9 cellular contexts compared by ENCODE assay signal in genomic region chr14:106268013-106268727, GRCh38.
A peak's percentile ranks its signal among the peaks of the same experiment; 100 is the strongest.
DNase-seq lines count a peak whose midpoint lies in the region; ATAC-seq, FAIRE-seq and TF ChIP-seq lines count a peak whose summit lies in the region.
"Had no signal": no experiment of that assay in that cellular context is flagged by ENCODE, and none has a peak within 500 bp of the region (broad histone marks: within the 10 kb centered on the region; RNA-seq: fewer than 3 reads in every experiment).

No MANE protein-coding gene starts in this region.

- peak; percentile 56 for TF ChIP-seq CTCF in SU-DHL-6 (IDR thresholded peaks at IDR 0.05; ENCODE audit: insufficient read depth, low read length, poor library complexity, severe bottlenecking)
- TF ChIP-seq CTCF in left lung (IDR thresholded peaks at IDR 0.05) = no peak
- TF ChIP-seq CTCF in pancreas (IDR thresholded peaks at IDR 0.05) = no peak

- WGBS in pancreas, 2 donors = 31 to 36% methylated on average over 17 of the region's 17 CpGs

- no peaks in the 10 kb centered on the region for H3K79me2 ChIP-seq in SU-DHL-6 (ENCODE audit: insufficient read depth, low read length)
- H3K79me2 ChIP-seq: parathyroid adenoma had no signal

- no peak overlapping the region for H2AFZ ChIP-seq in SU-DHL-6 (ENCODE audit: low read depth, low read length, severe bottlenecking)
- H2AFZ ChIP-seq: parathyroid adenoma had no signal

- no peak overlapping the region for H3K27ac ChIP-seq in SU-DHL-6 (ENCODE audit: low read depth, low read length)
- H3K27ac ChIP-seq in left lung = no peak overlapping the region
- H3K27ac ChIP-seq in pancreas = no peak overlapping the region
- H3K27ac ChIP-seq: parathyroid adenoma had no signal

- H3K9me2 ChIP-seq in SU-DHL-6 (replicated peaks; ENCODE audit: insufficient read depth, low read length) = no peaks in the 10 kb centered on the region

- no peak for FAIRE-seq in pancreas (lab: Jason Lieb, UNC)

- H3K36me3 ChIP-seq in SU-DHL-6 (ENCODE audit: low read length) (no peaks in the 10 kb centered on the region), left lung (no peaks in the 10 kb centered on the region), pancreas (no peaks in the 10 kb centered on the region)

- H3F3A ChIP-seq in SU-DHL-6 (ENCODE audit: insufficient read depth) = no peaks in the 10 kb centered on the region

- H3K4me1 ChIP-seq in left lung (no peaks in the 10 kb centered on the region), pancreas (no peaks in the 10 kb centered on the region)
- H3K4me1 ChIP-seq: parathyroid adenoma had no signal

- no peaks in the 10 kb centered on the region for H4K20me1 ChIP-seq in SU-DHL-6 (ENCODE audit: low read depth, low read length)

- no peaks in the 10 kb centered on the region for H3K27me3 ChIP-seq in SU-DHL-6 (ENCODE audit: low read length)
- H3K27me3 ChIP-seq in left lung = peaks cover 4 to 41% of the 10 kb centered on the region in 2 donors
- H3K27me3 ChIP-seq in pancreas = peaks cover 0 to 35% (median 7%) of the 10 kb centered on the region in 4 donors

- H3K4me3 ChIP-seq in SU-DHL-6 (ENCODE audit: insufficient read depth, low read length, poor library complexity, severe bottlenecking) (no peak overlapping the region), left lung (no peak overlapping the region), pancreas (no peak overlapping the region)

- ATAC-seq in GM21360 (IDR thresholded peaks at IDR 0.05; ENCODE audit: unreplicated experiment) (no peak), GM18519 (IDR thresholded peaks at IDR 0.05; ENCODE audit: low FRiP score, unreplicated experiment) (no peak), left lung (no peak), pancreas (no peak)

- no peak overlapping the region for H3K9ac ChIP-seq in SU-DHL-6 (ENCODE audit: low read length)
- H3K9ac ChIP-seq: parathyroid adenoma had no signal

- H3K9me3 ChIP-seq in SU-DHL-6 (ENCODE audit: insufficient read depth, low read length) (no peaks in the 10 kb centered on the region), left lung (no peaks in the 10 kb centered on the region), pancreas (no peaks in the 10 kb centered on the region)

- no peak overlapping the region for H3K4me2 ChIP-seq in SU-DHL-6 (ENCODE audit: low read depth, low read length, poor library complexity, severe bottlenecking)

- intact Hi-C loops in left lung (cut with DNase I) (no loop called here), pancreas (cut with DNase I) (no loop called here)

- DNase-seq in HK-2 (ENCODE audit: unreplicated experiment) (peak; percentile 1), left lung (no peak), pancreas (no peak)
- DNase-seq in activated naive CD4-positive, alpha-beta T cell (lab: John Stamatoyannopoulos, UW) = peak; percentile 32 to 86 (median 76)
- peak; percentile 31 to 67 for DNase-seq in stimulated activated CD8-positive, alpha-beta memory T cell treated with anti-CD3 and anti-CD28 coated beads, Interleukin-15, amount 100 ng/mL, for 4 hours (ENCODE audit: low read depth in 2 of 2)

Comparison
In these comparisons a context has a peak if more than half of its experiments do, and no peak if none do; other contexts are left out.
1. DNase-seq: peak in HK-2 (single experiment), activated naive CD4-positive, alpha-beta T cell (4 of 4) and stimulated activated CD8-positive, alpha-beta memory T cell treated with anti-CD3 and anti-CD28 coated beads, Interleukin-15, amount 100 ng/mL, for 4 hours (2 of 2); none in left lung (0 of 2) and pancreas (0 of 6).